Comparison of ENCODE assay signal across 7 cellular contexts in genomic region chr3:51389423-51390183, GRCh38. TPM values are rescaled to one million over a fixed set of nuclear protein-coding genes. Genes with fewer than 3 reads are reported as not detected.
A peak's percentile ranks its signal among the peaks of the same experiment; 100 is the strongest.
DNase-seq lines count a peak whose midpoint lies in the region; ATAC-seq and TF ChIP-seq lines count a peak whose summit lies in the region.

No MANE protein-coding gene starts in this region.

- H3K36me3 ChIP-seq in esophagus muscularis mucosa (peaks cover 32 to 58% (median 46%) of the 10 kb centered on the region in 4 donors), upper lobe of right lung (peaks cover 46% of the 10 kb centered on the region)

- TF ChIP-seq POLR2A in esophagus muscularis mucosa (IDR thresholded peaks at IDR 0.05; ENCODE audit: low read depth), result no peak

- DNase-seq in GM12864 (ENCODE audit: low read depth), result no peak
- peak; percentile 61 for DNase-seq in NAMALWA (ENCODE audit: low spot score)
- peak; percentile 35 for DNase-seq in activated T-cell treated with anti-CD3 and anti-CD28 coated beads for 48 hours (ENCODE audit: low read depth)
- DNase-seq in esophagus muscularis mucosa (ENCODE audit: extremely low spot score), result no peak
- peak in 9 of 10 donors; percentile 32 to 74 (median 48) for DNase-seq in naive thymus-derived CD8-positive, alpha-beta T cell
- DNase-seq in upper lobe of right lung, result peak; percentile 77

- H3K4me1 Mint-ChIP-seq in naive thymus-derived CD8-positive, alpha-beta T cell, result peaks cover 25 to 71% (median 64%) of the 10 kb centered on the region in 4 donors

- peaks cover 64 to 86% (median 69%) of the 10 kb centered on the region in 4 donors for H3K4me1 ChIP-seq in esophagus muscularis mucosa
- peaks cover 58% of the 10 kb centered on the region for H3K4me1 ChIP-seq in upper lobe of right lung

- no peak for ATAC-seq in naive thymus-derived CD8-positive, alpha-beta T cell
- ATAC-seq in upper lobe of right lung, result no peak
- no peak for ATAC-seq in GM18868 (IDR thresholded peaks at IDR 0.05; ENCODE audit: unreplicated experiment)

- peaks cover 0 to 7% (median 0%) of the 10 kb centered on the region in 9 donors for H3K9me3 Mint-ChIP-seq in naive thymus-derived CD8-positive, alpha-beta T cell

- peaks cover 0 to 32% (median 11%) of the 10 kb centered on the region in 3 donors for H3K36me3 Mint-ChIP-seq in naive thymus-derived CD8-positive, alpha-beta T cell

- H3K4me3 ChIP-seq in GM12864 (ENCODE audit: low read depth, low read length) (no peak overlapping the region), esophagus muscularis mucosa (no peak overlapping the region), upper lobe of right lung (no peak overlapping the region)

- peak; percentile 81 for TF ChIP-seq CTCF in GM12864 (IDR thresholded peaks at IDR 0.05; ENCODE audit: low read depth, low read length, missing control alignments)
- TF ChIP-seq CTCF in esophagus muscularis mucosa (IDR thresholded peaks at IDR 0.05), result peak; percentile 60 to 79 (median 62)
- TF ChIP-seq CTCF in upper lobe of right lung (IDR thresholded peaks at IDR 0.05), result peak; percentile 71

- H3K27me3 ChIP-seq in esophagus muscularis mucosa, result no peaks in the 10 kb centered on the region
- H3K27me3 ChIP-seq in upper lobe of right lung, result no peaks in the 10 kb centered on the region

- no peak for TF ChIP-seq EP300 in esophagus muscularis mucosa (IDR thresholded peaks at IDR 0.05)

- intact Hi-C loops in esophagus muscularis mucosa (cut with DNase I), result loop anchor here (5.0 to 10.0 kb wide), 3 partner anchors 108 to 772 kb away; partner anchors contain the start of genes MAPKAPK3 and TEX264
- intact Hi-C loops in upper lobe of right lung (cut with DNase I), result no loop called here

- no peaks in the 10 kb centered on the region for H3K27me3 Mint-ChIP-seq in naive thymus-derived CD8-positive, alpha-beta T cell

- H3K27ac Mint-ChIP-seq in naive thymus-derived CD8-positive, alpha-beta T cell, result peak overlapping the region in 9 of 10 donors; percentile 43 to 93 (median 73)

- WGBS in esophagus muscularis mucosa, result 66% methylated on average over 4 of the region's 6 CpGs

- H3K27ac ChIP-seq in esophagus muscularis mucosa (replicated peaks in 1 of 4), result peak overlapping the region in 3 of 4 donors; percentile 8 to 89 (median 75)
- no peak overlapping the region for H3K27ac ChIP-seq in upper lobe of right lung

- H3K9me3 ChIP-seq in esophagus muscularis mucosa (no peaks in the 10 kb centered on the region), upper lobe of right lung (no peaks in the 10 kb centered on the region)

- H3K4me3 Mint-ChIP-seq in naive thymus-derived CD8-positive, alpha-beta T cell, result peak overlapping the region in 8 of 10 donors; percentile 13 to 73 (median 32)

- POLR2A ChIA-PET in naive thymus-derived CD8-positive, alpha-beta T cell (lab: Charles Lee), result interaction anchor here (0.6 to 1.4 kb wide), 6 partner anchors 280 to 1400 kb away, joined by 3 to 5 read pairs (median 3); partner anchors contain the start of gene HEMK1

RNA-seq across cellular contexts. Expression of gene RBM15B, which starts 1.5 kb away (rescaled TPM):
- total RNA-seq in esophagus muscularis mucosa (10 to 100 TPM; 27.8 to 50.5 (median 42.6) TPM), upper lobe of right lung (26.4 TPM)
- total RNA-seq in naive thymus-derived CD8-positive, alpha-beta T cell, result 10 to 100 TPM; 41.8 to 42.0 TPM
- 10 to 100 TPM; 12.9 to 27.3 (median 14.2) TPM for polyA plus RNA-seq in naive thymus-derived CD8-positive, alpha-beta T cell

RNA-seq across cellular contexts. Expression of gene MANF, which starts 4.5 kb away (rescaled TPM):
- 10 to 100 TPM; 16.2 to 34.6 (median 24.9) TPM for total RNA-seq in esophagus muscularis mucosa
- 10 to 100 TPM; 51.1 to 56.2 TPM for total RNA-seq in naive thymus-derived CD8-positive, alpha-beta T cell
- polyA plus RNA-seq in naive thymus-derived CD8-positive, alpha-beta T cell, result 10 to 100 TPM; 41.6 to 45.3 (median 44.4) TPM
- total RNA-seq in upper lobe of right lung, result 80.3 TPM

Comparison
In these comparisons a context has a peak if more than half of its experiments do, and no peak if none do; other contexts are left out.
1. DNase-seq: peak in NAMALWA (single experiment), activated T-cell treated with anti-CD3 and anti-CD28 coated beads for 48 hours (single experiment), naive thymus-derived CD8-positive, alpha-beta T cell (9 of 10) and upper lobe of right lung (single experiment); none in GM12864 (single experiment) and esophagus muscularis mucosa (single experiment).
2. Peak in every context shown above with its lines, with median percentiles within 50 percentile points of each other: CTCF ChIP-seq.